In the genomic region with DNA sequence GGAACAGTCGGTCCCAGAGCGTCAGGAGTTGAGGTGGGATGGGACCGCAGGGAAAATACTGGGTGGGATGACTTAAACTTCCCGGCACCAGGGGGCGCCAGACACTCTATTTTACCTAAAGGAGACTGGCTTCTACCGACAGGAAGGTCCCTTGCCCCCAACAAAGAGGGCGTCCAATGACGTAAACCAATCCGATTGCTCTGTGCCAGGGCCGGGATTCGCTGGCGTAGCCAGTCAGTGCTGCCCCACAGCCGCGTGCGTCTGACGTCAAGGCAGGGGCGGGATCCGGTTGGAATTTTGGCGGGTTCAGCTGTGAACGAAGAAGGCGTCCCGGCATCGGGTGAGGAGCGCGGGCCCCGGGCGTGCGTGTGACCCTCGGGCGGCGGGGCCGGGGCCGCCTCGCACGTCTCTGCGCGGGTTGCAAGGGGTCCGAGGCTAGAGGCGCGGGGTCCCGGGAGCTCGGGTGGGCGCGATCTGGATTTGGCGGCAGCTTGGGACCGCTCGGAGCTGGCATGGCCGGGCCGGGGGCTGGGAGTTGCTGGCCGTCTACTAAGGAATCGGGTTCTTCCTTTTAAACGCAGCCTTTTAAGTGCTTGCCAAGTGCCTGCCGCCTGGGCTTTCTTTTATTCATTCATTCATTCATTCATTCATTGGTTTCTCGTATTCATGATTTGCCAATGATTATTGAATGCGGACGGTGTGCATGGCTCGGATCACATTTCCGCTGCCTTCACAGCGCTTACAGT, we compare ENCODE assay signal across 1 cellular context.
A peak's percentile ranks its signal among the peaks of the same experiment; 100 is the strongest.
TF ChIP-seq lines count a peak whose summit lies in the region.

A gene (plus strand): TSS at position 292 of the 746 bp plus-strand sequence. CDS start 2,645 bp downstream, outside the sequence.

TF ChIP-seq in HCT116, 20 proteins besides CTCF, POLR2A, EP300 and RAD21 (continued from another document):
- TF ChIP-seq, protein P1, sequence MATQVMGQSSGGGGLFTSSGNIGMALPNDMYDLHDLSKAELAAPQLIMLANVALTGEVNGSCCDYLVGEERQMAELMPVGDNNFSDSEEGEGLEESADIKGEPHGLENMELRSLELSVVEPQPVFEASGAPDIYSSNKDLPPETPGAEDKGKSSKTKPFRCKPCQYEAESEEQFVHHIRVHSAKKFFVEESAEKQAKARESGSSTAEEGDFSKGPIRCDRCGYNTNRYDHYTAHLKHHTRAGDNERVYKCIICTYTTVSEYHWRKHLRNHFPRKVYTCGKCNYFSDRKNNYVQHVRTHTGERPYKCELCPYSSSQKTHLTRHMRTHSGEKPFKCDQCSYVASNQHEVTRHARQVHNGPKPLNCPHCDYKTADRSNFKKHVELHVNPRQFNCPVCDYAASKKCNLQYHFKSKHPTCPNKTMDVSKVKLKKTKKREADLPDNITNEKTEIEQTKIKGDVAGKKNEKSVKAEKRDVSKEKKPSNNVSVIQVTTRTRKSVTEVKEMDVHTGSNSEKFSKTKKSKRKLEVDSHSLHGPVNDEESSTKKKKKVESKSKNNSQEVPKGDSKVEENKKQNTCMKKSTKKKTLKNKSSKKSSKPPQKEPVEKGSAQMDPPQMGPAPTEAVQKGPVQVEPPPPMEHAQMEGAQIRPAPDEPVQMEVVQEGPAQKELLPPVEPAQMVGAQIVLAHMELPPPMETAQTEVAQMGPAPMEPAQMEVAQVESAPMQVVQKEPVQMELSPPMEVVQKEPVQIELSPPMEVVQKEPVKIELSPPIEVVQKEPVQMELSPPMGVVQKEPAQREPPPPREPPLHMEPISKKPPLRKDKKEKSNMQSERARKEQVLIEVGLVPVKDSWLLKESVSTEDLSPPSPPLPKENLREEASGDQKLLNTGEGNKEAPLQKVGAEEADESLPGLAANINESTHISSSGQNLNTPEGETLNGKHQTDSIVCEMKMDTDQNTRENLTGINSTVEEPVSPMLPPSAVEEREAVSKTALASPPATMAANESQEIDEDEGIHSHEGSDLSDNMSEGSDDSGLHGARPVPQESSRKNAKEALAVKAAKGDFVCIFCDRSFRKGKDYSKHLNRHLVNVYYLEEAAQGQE (IDR thresholded peaks at IDR 0.05; ENCODE audit: low read depth) = no peak
- TF ChIP-seq SP1 (IDR thresholded peaks at IDR 0.05; ENCODE audit: low read depth) (peak; percentile 93), FOSL1 (IDR thresholded peaks at IDR 0.05; ENCODE audit: low read depth) (no peak), CEBPB (IDR thresholded peaks at IDR 0.05; ENCODE audit: low read depth) (no peak), EZH2phosphoT487 (IDR thresholded peaks at IDR 0.05; ENCODE audit: borderline replicate concordance) (no peak), TCF7L2 (IDR thresholded peaks at IDR 0.05; ENCODE audit: borderline replicate concordance, extremely low read depth, insufficient read depth, insufficient read length) (peak; percentile 49)
